In genomic region chr1:67053785-67054759, GRCh38 we compare ENCODE assay signal across 8 cellular contexts. TPM values are rescaled to one million over a fixed set of nuclear protein-coding genes. Genes with fewer than 3 reads are reported as not detected.
DNase-seq lines count a peak whose midpoint lies in the region; ATAC-seq, FAIRE-seq and TF ChIP-seq lines count a peak whose summit lies in the region.

SLC35D1 (minus strand) TSS chr1:67054148; CDS start chr1:67054013, 135 bp downstream.

- DNase-seq in GM13977 (ENCODE audit: low spot score) (peak; percentile 94), NCI-H128 (lab: John Stamatoyannopoulos, UW; ENCODE audit: unreplicated experiment) (peak; percentile 45), adrenal gland (peak; percentile 62 to 75 (median 69)), left ventricle myocardium superior (peak; percentile 80), psoas muscle (peak; percentile 82 to 88), urothelium cell line (ENCODE audit: low spot score) (peak; percentile 77)

- FAIRE-seq in urothelium cell line (lab: Jason Lieb, UNC) = no peak

- in situ Hi-C loops in GM13977 (cut with MboI; ENCODE audit: low pct_unique_long_range_greater_than_20kb, low sequenced_read_pairs, unreplicated experiment) = no loop called here

- no peaks in the 10 kb centered on the region for H3K9me3 ChIP-seq in adrenal gland (replicated peaks in 1 of 3)
- H3K9me3 ChIP-seq in psoas muscle = no peaks in the 10 kb centered on the region

- H3K4me3 ChIP-seq in adrenal gland (peak within 1 kb of the TSS; percentile 71 to 82 (median 72)), psoas muscle (peak within 1 kb of the TSS; percentile 96)

- H3K27ac ChIP-seq in adrenal gland = peak within 1 kb of the TSS; percentile 69 to 95 (median 94)
- H3K27ac ChIP-seq in psoas muscle = peak within 1 kb of the TSS; percentile 98

- peaks cover 0 to 11% of the 10 kb centered on the region in 2 donors for H3K36me3 ChIP-seq in adrenal gland (replicated peaks in 1 of 2)
- H3K36me3 ChIP-seq in psoas muscle (ENCODE audit: insufficient read depth in 1 of 2, low read depth in 1 of 2) = peaks cover 0 to 23% of the 10 kb centered on the region in 2 donors

- no peaks in the 10 kb centered on the region for H3K27me3 ChIP-seq in adrenal gland
- H3K27me3 ChIP-seq in psoas muscle (ENCODE audit: insufficient read depth in 3 of 3, low read length in 2 of 3) = no peaks in the 10 kb centered on the region

- ATAC-seq in HG02763 (IDR thresholded peaks at IDR 0.05; ENCODE audit: unreplicated experiment) (peak; percentile 77), left ventricle myocardium superior (peak; percentile 88), psoas muscle (peak; percentile 75 to 87 (median 86))

- H3K4me1 ChIP-seq in adrenal gland (replicated peaks in 1 of 2) (peaks cover 5 to 7% of the 10 kb centered on the region in 2 donors), psoas muscle (peaks cover 23% of the 10 kb centered on the region)

- intact Hi-C loops in T-helper 1 cell treated with Interleukin-12 subunit alpha and Interleukin-12 subunit beta and Interleukin-4 antibody, amounts not matched to agents 30 ng/mL and 1 ng/mL, for 36 hours (cut with micrococcal nuclease) = loop anchor here (1.0 to 10.0 kb wide), 16 partner anchors 58 to 1989 kb away; partner anchors contain the start of genes DNAI4, LEPR, LEPROT and MIER1
- intact Hi-C loops in adrenal gland (cut with DNase I) = loop anchor here in 1 of 2 donors (10.0 kb wide), 1 partner anchor 91 kb away; no protein-coding TSS in a partner anchor
- intact Hi-C loops in left ventricle myocardium superior (cut with micrococcal nuclease) = no loop called here
- intact Hi-C loops in psoas muscle (cut with DNase I) = loop anchor here (5.0 to 10.0 kb wide), 4 partner anchors 47 to 122 kb away; no protein-coding TSS in a partner anchor

- TF ChIP-seq POLR2A in adrenal gland (IDR thresholded peaks at IDR 0.05) = peak; percentile 62 to 74

- WGBS in adrenal gland, 4 donors = 0 to 4% (median 1%) methylated on average over 5 to 73 of the region's 73 CpGs
- WGBS in psoas muscle, 3 donors = 1% methylated on average over 64 to 73 of the region's 73 CpGs

- no peak for TF ChIP-seq CTCF in GM13977 (IDR thresholded peaks at IDR 0.05; ENCODE audit: extremely low read depth, insufficient read depth, missing control alignments)
- peak in 1 of 6 experiments; percentile 2 for TF ChIP-seq CTCF in adrenal gland (IDR thresholded peaks at IDR 0.05)
- no peak for TF ChIP-seq CTCF in psoas muscle (IDR thresholded peaks at IDR 0.05)

RNA-seq across cellular contexts. Expression of gene SLC35D1, which starts in this region (rescaled TPM):
- 20.9 and 21.0 TPM in 2 replicates for total RNA-seq in T-helper 1 cell treated with Interleukin-12 subunit alpha and Interleukin-12 subunit beta and Interleukin-4 antibody, amounts not matched to agents 30 ng/mL and 1 ng/mL, for 36 hours
- total RNA-seq in adrenal gland (10 to 100 TPM in 7 of 8 donors, 1 to 10 TPM in 1; 9.4 to 17.6 (median 13.7) TPM), left ventricle myocardium superior (2.7 TPM), psoas muscle (1 to 10 TPM; 5.1 to 6.8 (median 6.3) TPM)
- polyA plus RNA-seq in adrenal gland (10 to 100 TPM in 1 of 3 donors, 1 to 10 TPM in 2; 1.9 to 15.7 (median 1.9) TPM), psoas muscle (1 to 10 TPM; 2.5 to 7.0 (median 3.8) TPM)

Comparison
In these comparisons a context has a peak if more than half of its experiments do, and no peak if none do; other contexts are left out.
1. Peak in every context shown above with its lines: DNase-seq, ATAC-seq, H3K4me3 ChIP-seq and H3K27ac ChIP-seq.